8 cellular contexts compared by ENCODE assay signal in genomic region chr10:6145414-6145978, GRCh38. TPM values are rescaled to one million over a fixed set of nuclear protein-coding genes. Genes with fewer than 3 reads are reported as not detected.
A peak's percentile ranks its signal among the peaks of the same experiment; 100 is the strongest.
DNase-seq lines count a peak whose midpoint lies in the region; ATAC-seq and TF ChIP-seq lines count a peak whose summit lies in the region.

No MANE protein-coding gene starts in this region.

- POLR2A ChIA-PET in activated B cell treated with CpG ODN at 0.5 μM for 24 hours (lab: Charles Lee): interaction anchor here (0.8 to 1.1 kb wide), 3 partner anchors 18 to 150 kb away, joined by 3 to 4 read pairs (median 3); no protein-coding TSS in a partner anchor

- H3K4me3 Mint-ChIP-seq in activated B cell treated with CpG ODN at 0.5 μM for 24 hours: peak overlapping the region; percentile 88

- in situ Hi-C loops in HAP-1 (cut with MboI; ENCODE audit: low sequenced_read_pairs): no loop called here

- CTCF ChIA-PET in activated B cell treated with CpG ODN at 0.5 μM for 24 hours (lab: Charles Lee): interaction anchor here (1.3 kb wide), 1 partner anchor 256 kb away, joined by 3 read pairs; no protein-coding TSS in a partner anchor

- intact Hi-C loops in activated B cell treated with CpG ODN at 0.5 μM for 24 hours (cut with micrococcal nuclease): loop anchor here (2.0 to 10.0 kb wide), 3 partner anchors 169 to 1269 kb away; partner anchors contain the start of genes IL15RA and SFMBT2
- intact Hi-C loops in left ventricle myocardium superior (cut with micrococcal nuclease): no loop called here

- H3K9me3 Mint-ChIP-seq in activated B cell treated with CpG ODN at 0.5 μM for 24 hours: no peaks in the 10 kb centered on the region

- H3K36me3 ChIP-seq in HAP-1 (replicated peaks) (peaks cover 5% of the 10 kb centered on the region; the same call in 1 of the 2 replicates), skeletal muscle satellite cell (ENCODE audit: insufficient read depth, low read length) (no peaks in the 10 kb centered on the region)

- TF ChIP-seq CTCF in activated B cell treated with CpG ODN at 0.5 μM for 24 hours (IDR thresholded peaks at IDR 0.05): no peak

- H3K27me3 Mint-ChIP-seq in activated B cell treated with CpG ODN at 0.5 μM for 24 hours: no peaks in the 10 kb centered on the region

- H3K9me3 ChIP-seq in HAP-1: no peaks in the 10 kb centered on the region
- no peaks in the 10 kb centered on the region for H3K9me3 ChIP-seq in skeletal muscle satellite cell (replicated peaks; ENCODE audit: low read length)

- H3K36me3 Mint-ChIP-seq in activated B cell treated with CpG ODN at 0.5 μM for 24 hours (ENCODE audit: low read depth): no peaks in the 10 kb centered on the region

- no peak for ATAC-seq in activated B cell treated with CpG ODN at 0.5 μM for 24 hours (ENCODE audit: low read depth)
- ATAC-seq in left ventricle myocardium superior: peak; percentile 22
- no peak for ATAC-seq in HG03025 (IDR thresholded peaks at IDR 0.05; ENCODE audit: low FRiP score, unreplicated experiment)

- no peak overlapping the region for H3K27ac Mint-ChIP-seq in activated B cell treated with CpG ODN at 0.5 μM for 24 hours

- peak overlapping the region; percentile 64 for H3K4me3 ChIP-seq in HAP-1
- peak overlapping the region; percentile 83 for H3K4me3 ChIP-seq in skeletal muscle satellite cell (ENCODE audit: low read length)

- DNase-seq in HAP-1 (ENCODE audit: low spot score in 2 of 2): no peak
- no peak for DNase-seq in activated B cell treated with CpG ODN at 0.5 μM for 24 hours
- peak; percentile 46 for DNase-seq in left ventricle myocardium superior
- DNase-seq in SIG-M5 treated with dmso at 0.1 percent for 504 hours (lab: John Stamatoyannopoulos, UW; ENCODE audit: unreplicated experiment): no peak
- no peak for DNase-seq in NCI-H1694 treated with DMSO at 0.1 percent for 48 hours (lab: John Stamatoyannopoulos, UW)
- DNase-seq in NCI-H2029 treated with DMSO at 0.1 percent for 48 hours (lab: John Stamatoyannopoulos, UW): no peak

- peak overlapping the region; percentile 94 for H3K9ac ChIP-seq in skeletal muscle satellite cell (ENCODE audit: low read depth, low read length)

- peaks cover 7% of the 10 kb centered on the region; the same call in 1 of the 2 replicates for H3K4me1 ChIP-seq in HAP-1
- H3K4me1 ChIP-seq in skeletal muscle satellite cell (ENCODE audit: control insufficient read depth, insufficient read depth, low read length): peaks cover 38% of the 10 kb centered on the region

- H3K4me1 Mint-ChIP-seq in activated B cell treated with CpG ODN at 0.5 μM for 24 hours: peaks cover 65% of the 10 kb centered on the region

- peak overlapping the region; percentile 97 for H3K4me2 ChIP-seq in skeletal muscle satellite cell (ENCODE audit: low read length)

- H3K27me3 ChIP-seq in HAP-1 (ENCODE audit: low read depth) (no peaks in the 10 kb centered on the region), skeletal muscle satellite cell (ENCODE audit: control insufficient read depth, insufficient read depth, low read length) (no peaks in the 10 kb centered on the region)

RNA-seq across cellular contexts. Expression of gene RBM17, which starts 56.7 kb away (rescaled TPM):
- total RNA-seq in activated B cell treated with CpG ODN at 0.5 μM for 24 hours: 207 and 209 TPM in 2 replicates
- total RNA-seq in left ventricle myocardium superior: 72.1 TPM
- 20.5 and 28.6 TPM in 2 replicates for total RNA-seq in skeletal muscle satellite cell (2012; rRNA removed)

RNA-seq across cellular contexts. Expression of gene PFKFB3, which starts 57.2 kb away (rescaled TPM):
- 96.7 and 105 TPM in 2 replicates for total RNA-seq in activated B cell treated with CpG ODN at 0.5 μM for 24 hours
- total RNA-seq in left ventricle myocardium superior: 30.8 TPM
- total RNA-seq in skeletal muscle satellite cell (2012; rRNA removed): 11.4 and 21.8 TPM in 2 replicates
